ENCODE assay signal across 1 cellular context in the genomic region with DNA sequence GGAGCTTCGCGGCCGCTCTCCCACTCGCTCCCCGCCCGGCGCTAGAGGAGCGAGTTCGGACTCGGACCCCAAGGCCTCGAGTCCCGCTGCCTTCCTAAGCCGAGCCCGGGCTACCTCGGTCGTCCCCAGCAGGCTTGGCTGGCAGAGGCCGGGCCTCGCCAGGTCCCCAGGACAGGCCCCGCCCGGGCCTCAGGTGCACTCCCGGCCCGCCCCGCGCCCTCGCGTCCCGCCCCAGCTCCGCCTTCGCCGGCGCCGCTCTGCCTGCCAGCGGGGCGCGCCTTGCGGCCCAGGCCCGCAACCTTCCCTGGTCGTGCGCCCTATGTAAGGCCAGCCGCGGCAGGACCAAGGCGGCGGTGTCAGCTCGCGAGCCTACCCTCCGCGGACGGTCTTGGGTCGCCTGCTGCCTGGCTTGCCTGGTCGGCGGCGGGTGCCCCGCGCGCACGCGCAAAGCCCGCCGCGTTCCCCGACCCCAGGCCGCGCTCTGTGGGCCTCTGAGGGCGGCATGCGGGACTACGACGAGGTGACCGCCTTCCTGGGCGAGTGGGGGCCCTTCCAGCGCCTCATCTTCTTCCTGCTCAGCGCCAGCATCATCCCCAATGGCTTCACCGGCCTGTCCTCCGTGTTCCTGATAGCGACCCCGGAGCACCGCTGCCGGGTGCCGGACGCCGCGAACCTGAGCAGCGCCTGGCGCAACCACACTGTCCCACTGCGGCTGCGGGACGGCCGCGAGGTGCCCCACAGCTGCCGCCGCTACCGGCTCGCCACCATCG.
A peak's percentile ranks its signal among the peaks of the same experiment; 100 is the strongest.
TF ChIP-seq lines count a peak whose summit lies in the region.

TSS of gene SLC22A5 (plus strand) at position 240 of the 770 bp plus-strand sequence. CDS start at position 503, 263 bp downstream.

TF ChIP-seq in HCT116, 20 proteins besides CTCF, POLR2A, EP300 and RAD21 (continued from another document):
- TF ChIP-seq EGR1 (IDR thresholded peaks at IDR 0.05; ENCODE audit: low read depth): no peak
- TF ChIP-seq YY1 (IDR thresholded peaks at IDR 0.05; ENCODE audit: extremely low read depth, insufficient replicate concordance, low read depth, low read length): no peak
- TF ChIP-seq CEBPB (IDR thresholded peaks at IDR 0.05; ENCODE audit: low read depth): no peak
- TF ChIP-seq SIN3A (IDR thresholded peaks at IDR 0.05; ENCODE audit: low read depth): no peak; the same call in 1 of the 2 replicates
- no peak for TF ChIP-seq ZNF274 (IDR thresholded peaks at IDR 0.05; ENCODE audit: low read depth, low read length)
- TF ChIP-seq, protein P1, sequence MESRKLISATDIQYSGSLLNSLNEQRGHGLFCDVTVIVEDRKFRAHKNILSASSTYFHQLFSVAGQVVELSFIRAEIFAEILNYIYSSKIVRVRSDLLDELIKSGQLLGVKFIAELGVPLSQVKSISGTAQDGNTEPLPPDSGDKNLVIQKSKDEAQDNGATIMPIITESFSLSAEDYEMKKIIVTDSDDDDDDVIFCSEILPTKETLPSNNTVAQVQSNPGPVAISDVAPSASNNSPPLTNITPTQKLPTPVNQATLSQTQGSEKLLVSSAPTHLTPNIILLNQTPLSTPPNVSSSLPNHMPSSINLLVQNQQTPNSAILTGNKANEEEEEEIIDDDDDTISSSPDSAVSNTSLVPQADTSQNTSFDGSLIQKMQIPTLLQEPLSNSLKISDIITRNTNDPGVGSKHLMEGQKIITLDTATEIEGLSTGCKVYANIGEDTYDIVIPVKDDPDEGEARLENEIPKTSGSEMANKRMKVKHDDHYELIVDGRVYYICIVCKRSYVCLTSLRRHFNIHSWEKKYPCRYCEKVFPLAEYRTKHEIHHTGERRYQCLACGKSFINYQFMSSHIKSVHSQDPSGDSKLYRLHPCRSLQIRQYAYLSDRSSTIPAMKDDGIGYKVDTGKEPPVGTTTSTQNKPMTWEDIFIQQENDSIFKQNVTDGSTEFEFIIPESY (IDR thresholded peaks at IDR 0.05; ENCODE audit: extremely low read depth, insufficient replicate concordance, low read length): no peak
- TF ChIP-seq POLR2AphosphoS5 (IDR thresholded peaks at IDR 0.05; ENCODE audit: low read depth, low read length): peak; percentile 86
- no peak for TF ChIP-seq SP1 (IDR thresholded peaks at IDR 0.05; ENCODE audit: low read depth)
- no peak for TF ChIP-seq ELF1 (IDR thresholded peaks at IDR 0.05; ENCODE audit: borderline replicate concordance, low read depth)
